In the genomic region with DNA sequence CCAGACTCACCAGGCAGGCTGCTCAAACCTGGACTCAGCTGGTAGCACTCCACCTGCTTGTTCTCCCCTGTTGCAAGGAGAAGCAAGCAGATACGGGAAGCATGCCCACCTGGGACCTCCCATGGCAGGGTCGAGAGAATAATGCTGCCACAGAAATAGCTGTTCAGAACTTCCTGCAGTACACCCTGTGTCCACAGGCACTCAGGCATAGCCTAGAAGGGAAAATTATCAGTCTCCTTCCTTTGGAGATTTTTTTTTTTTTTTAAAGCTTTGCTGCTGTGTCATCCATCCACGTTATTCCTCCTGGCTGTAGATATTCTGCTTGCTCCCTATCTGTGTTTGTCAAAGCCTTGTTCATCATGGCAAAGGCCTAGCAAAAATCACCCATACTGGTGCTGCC, we compare ENCODE assay signal across 24 cellular contexts. TPM values are rescaled to one million over a fixed set of nuclear protein-coding genes. Genes with fewer than 3 reads are reported as not detected.
A peak's percentile ranks its signal among the peaks of the same experiment; 100 is the strongest.
DNase-seq lines count a peak whose midpoint lies in the region; ATAC-seq, FAIRE-seq and TF ChIP-seq lines count a peak whose summit lies in the region.
"Had no signal": no experiment of that assay in that cellular context is flagged by ENCODE, and none has a peak within 500 bp of the region (broad histone marks: within the 10 kb centered on the region; RNA-seq: fewer than 3 reads in every experiment).

No MANE protein-coding gene starts in this region.

- no peak for FAIRE-seq in HepG2 (lab: Jason Lieb, UNC)
- FAIRE-seq: islet of Langerhans had no signal

- H3K36me3 Mint-ChIP-seq in brain: no peaks in the 10 kb centered on the region
- H3K36me3 Mint-ChIP-seq: activated CD4-positive, alpha-beta memory T cell treated with anti-CD3 and anti-CD28 coated beads for 36 hours; naive thymus-derived CD4-positive, alpha-beta T cell had no signal

- no peak overlapping the region for H2AFZ ChIP-seq in HepG2 (ENCODE audit: low read length)

- in situ Hi-C loops in HepG2 (cut with HindIII; ENCODE audit: extremely low pct_ligation_motif_present, low pct_unique_long_range_greater_than_20kb): no loop called here

- H3K9me3 Mint-ChIP-seq in brain: no peaks in the 10 kb centered on the region
- H3K9me3 Mint-ChIP-seq: activated CD4-positive, alpha-beta memory T cell treated with anti-CD3 and anti-CD28 coated beads for 36 hours; activated T-helper 17 cell treated with anti-CD3 and anti-CD28 coated beads, Interleukin-2, amount 50 U/mL, for 72 hours; central memory CD8-positive, alpha-beta T cell; stimulated activated naive CD8-positive, alpha-beta T cell treated with anti-CD3 and anti-CD28 coated beads, Interleukin-15, Interleukin-2, amounts not matched to agents 100 ng/mL and 50 ng/mL, for 24 hours had no signal

- BruUV-seq in HepG2 (replicated peaks; lab: Mats Ljungman, UMichigan): no TSS peak

- no peak for TF ChIP-seq POLR2A in HepG2 (IDR thresholded peaks at IDR 0.05; ENCODE audit: insufficient read depth in 1 of 2, low read depth in 2 of 2, low read length in 2 of 2)
- no peak for TF ChIP-seq POLR2A in right lobe of liver (IDR thresholded peaks at IDR 0.05)

- no peaks in the 10 kb centered on the region for H3K79me2 ChIP-seq in HepG2 (ENCODE audit: insufficient read depth, low read length)

- DNase-seq in HepG2 (ENCODE audit: low spot score) (no peak), right lobe of liver (no peak), KG1 (lab: John Stamatoyannopoulos, UW) (no peak), epidermal melanocyte (ENCODE audit: insufficient read length, low spot score) (no peak), HEK293T (ENCODE audit: extremely low spot score) (no peak)
- DNase-seq: activated CD4-positive, alpha-beta memory T cell treated with anti-CD3 and anti-CD28 coated beads for 36 hours; aorta; DND-41; midbrain; naive thymus-derived CD4-positive, alpha-beta T cell; NCI-H1092; NCI-H1694 treated with DMSO at 0.1 percent for 48 hours; NCI-H524 treated with DMSO at 0.1 percent for 48 hours; Right ventricle myocardium superior; SW 1271 had no signal

- H4K20me1 ChIP-seq in HepG2 (ENCODE audit: insufficient read depth, low read length): no peaks in the 10 kb centered on the region

- H3K9me3 ChIP-seq in HepG2 (ENCODE audit: low read length) (no peaks in the 10 kb centered on the region), right lobe of liver (no peaks in the 10 kb centered on the region)
- H3K9me3 ChIP-seq: thyroid gland had no signal

- H3K27ac ChIP-seq in HepG2 (ENCODE audit: extremely low read length, insufficient read depth, low read length): no peak overlapping the region
- H3K27ac ChIP-seq in right lobe of liver: no peak overlapping the region
- H3K27ac ChIP-seq in layer of hippocampus (ENCODE audit: low read depth, low read length): peak overlapping the region; percentile 82
- H3K27ac ChIP-seq: thyroid gland had no signal

- H3K36me3 ChIP-seq in HepG2 (replicated peaks in 1 of 2; ENCODE audit: control insufficient read depth in 1 of 2, insufficient read depth in 2 of 2, low read length in 2 of 2): no peaks in the 10 kb centered on the region
- H3K36me3 ChIP-seq in right lobe of liver: no peaks in the 10 kb centered on the region
- H3K36me3 ChIP-seq: thyroid gland had no signal

- H3K27me3 Mint-ChIP-seq in brain: peaks cover 7% of the 10 kb centered on the region

- H3K4me3 Mint-ChIP-seq in brain: peak overlapping the region in 4 of 5 experiments; percentile 69 to 90 (median 85)
- H3K4me3 Mint-ChIP-seq: activated CD4-positive, alpha-beta memory T cell treated with anti-CD3 and anti-CD28 coated beads for 36 hours; activated naive CD8-positive, alpha-beta T cell; activated T-helper 17 cell treated with anti-CD3 and anti-CD28 coated beads, Interleukin-2, amount 50 U/mL, for 72 hours; central memory CD8-positive, alpha-beta T cell; stimulated activated naive CD8-positive, alpha-beta T cell treated with anti-CD3 and anti-CD28 coated beads, Interleukin-15, Interleukin-2, amounts not matched to agents 100 ng/mL and 50 ng/mL, for 24 hours had no signal

- no peak overlapping the region for H3K4me2 ChIP-seq in HepG2 (ENCODE audit: low read depth, low read length)

- H3K4me1 Mint-ChIP-seq in brain: peaks cover 53% of the 10 kb centered on the region
- H3K4me1 Mint-ChIP-seq: activated T-helper 17 cell treated with anti-CD3 and anti-CD28 coated beads, Interleukin-2, amount 50 U/mL, for 72 hours; central memory CD8-positive, alpha-beta T cell; naive thymus-derived CD4-positive, alpha-beta T cell had no signal

- CTCF ChIA-PET in HepG2 (lab: Yijun Ruan, JAX; ENCODE audit: low intra/inter-chr PET ratio, low total read pairs) (no interaction called here), HEK293T (lab: Yijun Ruan, JAX) (interaction anchor here (1.1 kb wide), 1 partner anchor 33 kb away, joined by 4 read pairs; a partner anchor contains a TSS)

- H3K27me3 ChIP-seq in HepG2 (ENCODE audit: control insufficient read depth in 1 of 2, insufficient read depth in 2 of 2, low read length in 2 of 2) (peaks cover 1 to 31% of the 10 kb centered on the region in 2 experiments; a peak in 3 of 5 replicates), right lobe of liver (no peaks in the 10 kb centered on the region), layer of hippocampus (ENCODE audit: control insufficient read depth, insufficient read depth, low read length) (no peaks in the 10 kb centered on the region)
- H3K27me3 ChIP-seq: thyroid gland had no signal

- no peak for TF ChIP-seq EP300 in HepG2 (IDR thresholded peaks at IDR 0.05; ENCODE audit: low read depth in 2 of 2, low read length in 2 of 2)
- no peak for TF ChIP-seq EP300 in HepG2 (CRISPR knock-in tag; IDR thresholded peaks at IDR 0.05; ENCODE audit: borderline replicate concordance)

- no peak overlapping the region for H3K9ac ChIP-seq in HepG2 (ENCODE audit: insufficient read depth, low read depth, low read length)

- WGBS in HepG2 (ENCODE audit: low lambda C conversion rate): 0% methylated on average over 1 of the region's 3 CpGs
- 28% methylated on average over 3 of the region's 3 CpGs for WGBS in right lobe of liver (ENCODE audit: insufficient coverage, low coverage, low lambda C conversion rate, missing lambda C conversion rate)

- ATAC-seq in HepG2: peak; percentile 54; the same call in 1 of the 3 replicates
- no peak for ATAC-seq in right lobe of liver
- no peak for ATAC-seq in HG02678 (IDR thresholded peaks at IDR 0.05; ENCODE audit: unreplicated experiment)
- ATAC-seq: activated T-helper 17 cell treated with anti-CD3 and anti-CD28 coated beads, Interleukin-2, amount 50 U/mL, for 72 hours; naive thymus-derived CD4-positive, alpha-beta T cell had no signal

- H3K27ac Mint-ChIP-seq in brain: peak overlapping the region in 4 of 5 experiments; percentile 4 to 96 (median 94)
- H3K27ac Mint-ChIP-seq: activated CD4-positive, alpha-beta memory T cell treated with anti-CD3 and anti-CD28 coated beads for 36 hours; activated naive CD8-positive, alpha-beta T cell; activated T-helper 17 cell treated with anti-CD3 and anti-CD28 coated beads, Interleukin-2, amount 50 U/mL, for 72 hours; naive thymus-derived CD4-positive, alpha-beta T cell; stimulated activated naive CD8-positive, alpha-beta T cell treated with anti-CD3 and anti-CD28 coated beads, Interleukin-15, Interleukin-2, amounts not matched to agents 100 ng/mL and 50 ng/mL, for 24 hours had no signal

- no peak for TF ChIP-seq RAD21 in HepG2 (CRISPR knock-in tag; IDR thresholded peaks at IDR 0.05)

- no peaks in the 10 kb centered on the region; the same call in 1 of the 2 replicates for H3K4me1 ChIP-seq in HepG2 (ENCODE audit: insufficient read depth, low read length)
- no peaks in the 10 kb centered on the region for H3K4me1 ChIP-seq in right lobe of liver

- no peak overlapping the region for H3K4me3 ChIP-seq in HepG2 (replicated peaks in 1 of 3; ENCODE audit: insufficient read depth in 1 of 3, low read depth in 2 of 3, low read length in 3 of 3)
- H3K4me3 ChIP-seq in right lobe of liver: no peak overlapping the region
- H3K4me3 ChIP-seq: thyroid gland had no signal

- intact Hi-C loops in HepG2 (cut with micrococcal nuclease; ENCODE audit: unreplicated experiment): no loop called here
- intact Hi-C loops in right lobe of liver (cut with DNase I): no loop called here

- POLR2A ChIA-PET in HepG2 (lab: Yijun Ruan, JAX) (interaction anchor here (0.6 kb wide), 1 partner anchor 10 kb away, joined by 3 read pairs; no protein-coding TSS in a partner anchor), HEK293T (lab: Yijun Ruan, JAX) (interaction anchor here (2.0 to 3.8 kb wide), 2 partner anchors 32 to 177 kb away, joined by 8 to 24 read pairs; a partner anchor contains a TSS)

- TF ChIP-seq CTCF in HepG2 (CRISPR knock-in tag; IDR thresholded peaks at IDR 0.05) (no peak), right lobe of liver (IDR thresholded peaks at IDR 0.05) (no peak), brain (conservative IDR thresholded peaks at IDR 0.05) (no peak)

TF ChIP-seq in HepG2, 621 proteins besides CTCF, POLR2A, EP300 and RAD21 (continues in another document):
- TF ChIP-seq ZNF331 (CRISPR knock-in tag; IDR thresholded peaks at IDR 0.05): no peak

TF ChIP-seq in HEK293T, 16 proteins besides CTCF, POLR2A, EP300 and RAD21 (continues in another document):
- no peak for TF ChIP-seq NFRKB (IDR thresholded peaks at IDR 0.05)

RNA-seq across cellular contexts. Expression of a gene that starts 32.7 kb away (rescaled TPM):
- 2,570 and 3,054 TPM in 2 replicates for total RNA-seq in HepG2 (2016; rRNA removed; fragmentation: Illumina TruSeq; extraction: Trizol)
- total RNA-seq in HepG2 (2016; cell fraction: cytosol; rRNA removed; fragmentation: Illumina TruSeq; extraction: Trizol; ENCODE audit: low read depth): 4,994 and 5,490 TPM in 2 replicates
- 2,663 and 3,313 TPM in 2 replicates for total RNA-seq in HepG2 (2016; cell fraction: insoluble cytoplasmic fraction; rRNA removed; fragmentation: Illumina TruSeq; extraction: Trizol)
- total RNA-seq in HepG2 (2016; cell fraction: membrane; rRNA removed; fragmentation: Illumina TruSeq; extraction: Trizol): 7,031 and 7,209 TPM in 2 replicates
- 929 and 985 TPM in 2 replicates for total RNA-seq in HepG2 (2016; cell fraction: nucleus; rRNA removed; fragmentation: Illumina TruSeq; extraction: Trizol)
- polyA plus RNA-seq in HepG2 (2011; rRNA removed): 4,585 and 5,021 TPM in 2 replicates
- 5,951 and 6,864 TPM in 2 replicates for polyA plus RNA-seq in HepG2 (2011; cell fraction: cytosol; rRNA removed)
- polyA plus RNA-seq in HepG2 (2011; cell fraction: nucleus; rRNA removed): 896 and 981 TPM in 2 replicates
- polyA plus RNA-seq in HepG2 (2012): 4,134 and 4,528 TPM in 2 replicates
- polyA plus RNA-seq in HepG2 (2016; cell fraction: cytosol; fragmentation: Illumina TruSeq; extraction: Trizol; ENCODE audit: low read depth): 6,185 and 6,219 TPM in 2 replicates
- polyA plus RNA-seq in HepG2 (2016; cell fraction: insoluble cytoplasmic fraction; fragmentation: Illumina TruSeq; extraction: Trizol; ENCODE audit: low read depth): 3,184 and 3,595 TPM in 2 replicates
- 6,729 and 7,315 TPM in 2 replicates for polyA plus RNA-seq in HepG2 (2016; cell fraction: membrane; fragmentation: Illumina TruSeq; extraction: Trizol; ENCODE audit: low read depth)
- polyA plus RNA-seq in HepG2 (2016; cell fraction: nucleus; fragmentation: Illumina TruSeq; extraction: Trizol; ENCODE audit: insufficient read depth, low read depth): 1,646 and 1,776 TPM in 2 replicates
- 329 and 1,099 TPM in 2 replicates for polyA minus RNA-seq in HepG2 (2011; rRNA and poly(A)+ RNA removed; ENCODE audit: low replicate concordance)
- 571 and 625 TPM in 2 replicates for polyA minus RNA-seq in HepG2 (2011; cell fraction: cytosol; rRNA and poly(A)+ RNA removed)
- polyA minus RNA-seq in HepG2 (2011; cell fraction: nucleus; rRNA and poly(A)+ RNA removed): 313 and 389 TPM in 2 replicates
- 100 to 1,000 TPM; 503 to 807 (median 550) TPM for total RNA-seq in right lobe of liver
- polyA plus RNA-seq in brain (ENCODE audit: insufficient read depth, low read depth, low replicate concordance): 2,070 TPM
